ENCODE assay signal across 8 cellular contexts in genomic region chr5:103232393-103232999, GRCh38. TPM values are rescaled to one million over a fixed set of nuclear protein-coding genes. Genes with fewer than 3 reads are reported as not detected.
DNase-seq lines count a peak whose midpoint lies in the region; ATAC-seq and TF ChIP-seq lines count a peak whose summit lies in the region.

No MANE protein-coding gene starts in this region.

- H3K4me3 Mint-ChIP-seq in Calu3 (ENCODE audit: low read depth, unreplicated experiment): no peak overlapping the region

- peaks cover 2% of the 10 kb centered on the region for H3K9me3 Mint-ChIP-seq in Calu3 (ENCODE audit: low read depth, unreplicated experiment)

- H3K4me3 ChIP-seq in choroid plexus epithelial cell (ENCODE audit: low read depth, low read length): no peak overlapping the region

- BruUV-seq in Calu3 (replicated peaks; lab: Mats Ljungman, UMichigan): no TSS peak

- CTCF ChIA-PET in Calu3 (lab: Charles Lee): interaction anchor here (0.6 to 1.3 kb wide), 4 partner anchors 10 to 243 kb away, joined by 4 to 9 read pairs (median 6); no protein-coding TSS in a partner anchor

- no peak overlapping the region for H3K27ac Mint-ChIP-seq in Calu3 (ENCODE audit: unreplicated experiment)

- peak; percentile 87 for ATAC-seq in GM18520 (IDR thresholded peaks at IDR 0.05; ENCODE audit: unreplicated experiment)
- ATAC-seq in HG03039 (IDR thresholded peaks at IDR 0.05; ENCODE audit: unreplicated experiment): peak; percentile 77

- DNase-seq in Calu3: peak; percentile 30
- peak; percentile 52 for DNase-seq in NCI-H748 (lab: John Stamatoyannopoulos, UW; ENCODE audit: unreplicated experiment)
- DNase-seq in choroid plexus epithelial cell (ENCODE audit: low read depth): peak; percentile 79
- peak; percentile 38 for DNase-seq in midbrain (lab: John Stamatoyannopoulos, UW)
- no peak for DNase-seq in iPS-NIHi7 (ENCODE audit: extremely low spot score)
- no peak for DNase-seq in activated CD4-positive, CD25-positive, alpha-beta regulatory T cell (lab: John Stamatoyannopoulos, UW)

- H3K36me3 Mint-ChIP-seq in Calu3 (ENCODE audit: insufficient read depth, unreplicated experiment): no peaks in the 10 kb centered on the region

- TF ChIP-seq CTCF in Calu3 (IDR thresholded peaks at IDR 0.05; ENCODE audit: unreplicated experiment): peak; percentile 71
- peak; percentile 86 for TF ChIP-seq CTCF in choroid plexus epithelial cell (conservative IDR thresholded peaks at IDR 0.05; ENCODE audit: low read depth, low read length)

- no peaks in the 10 kb centered on the region for H3K27me3 Mint-ChIP-seq in Calu3 (ENCODE audit: unreplicated experiment)

- H3K4me1 Mint-ChIP-seq in Calu3 (ENCODE audit: low read depth, unreplicated experiment): no peaks in the 10 kb centered on the region

- intact Hi-C loops in Calu3 (cut with micrococcal nuclease; ENCODE audit: unreplicated experiment): loop anchor here (1.0 to 10.0 kb wide), 3 partner anchors 145 to 942 kb away; no protein-coding TSS in a partner anchor

RNA-seq across cellular contexts. Expression of gene MACIR, which starts 26.1 kb away (rescaled TPM):
- 24.5 and 25.2 TPM in 2 replicates for total RNA-seq in Calu3 (2022)

Comparison
In these comparisons a context has a peak if more than half of its experiments do, and no peak if none do; other contexts are left out.
1. DNase-seq: peak in Calu3 (single experiment), NCI-H748 (single experiment), choroid plexus epithelial cell (single experiment) and midbrain (single experiment); none in iPS-NIHi7 (single experiment) and activated CD4-positive, CD25-positive, alpha-beta regulatory T cell (0 of 4).